ENCODE assay signal across 23 cellular contexts in genomic region chr20:51429696-51430095, GRCh38.
DNase-seq lines count a peak whose midpoint lies in the region; ATAC-seq, FAIRE-seq and TF ChIP-seq lines count a peak whose summit lies in the region.
"Had no signal": no experiment of that assay in that cellular context is flagged by ENCODE, and none has a peak within 500 bp of the region (broad histone marks: within the 10 kb centered on the region; RNA-seq: fewer than 3 reads in every experiment).

No MANE protein-coding gene starts in this region.

- H3K27me3 Mint-ChIP-seq in mesothelial cell of epicardium (ENCODE audit: low read depth), result no peaks in the 10 kb centered on the region
- no peaks in the 10 kb centered on the region for H3K27me3 Mint-ChIP-seq in stimulated activated memory B cell treated with anti-CD40 and anti-IgM and Interleukin-4, amounts not matched to agents 10 μg/mL and 1 μg/mL and 100 μg/mL, for 72 hours

- DNase-seq in cardiac muscle cell (ENCODE audit: low read depth in 1 of 2, low spot score in 1 of 2), result no peak
- DNase-seq in right atrium auricular region (ENCODE audit: low spot score), result no peak
- DNase-seq in HTR-8/SVneo (ENCODE audit: insufficient read length, low spot score), result no peak
- no peak for DNase-seq in mesothelial cell of epicardium (ENCODE audit: low spot score in 2 of 2, unreplicated experiment in 2 of 2)
- DNase-seq in anterior cingulate cortex (lab: John Stamatoyannopoulos, UW), result no peak
- no peak for DNase-seq in NCI-H128 (lab: John Stamatoyannopoulos, UW; ENCODE audit: unreplicated experiment)
- DNase-seq: C1 segment of cervical spinal cord, DMS 273 treated with DMSO at 0.1 percent for 48 hours, DND-41, H7, HFFc6, KG1, NCI-H1417 treated with DMSO at 0.1 percent for 48 hours, NCI-H187 treated with DMSO at 0.1 percent for 48 hours, NCI-H226, NCI-H524, NCI-H82, PC-9, SIG-M5 had no signal

- peaks cover 6% of the 10 kb centered on the region for H3K36me3 Mint-ChIP-seq in mesothelial cell of epicardium
- H3K36me3 Mint-ChIP-seq in stimulated activated memory B cell treated with anti-CD40 and anti-IgM and Interleukin-4, amounts not matched to agents 10 μg/mL and 1 μg/mL and 100 μg/mL, for 72 hours, result peaks cover 80% of the 10 kb centered on the region

- peaks cover 13% of the 10 kb centered on the region for H3K36me3 ChIP-seq in cardiac muscle cell
- peaks cover 9% of the 10 kb centered on the region for H3K36me3 ChIP-seq in right atrium auricular region

- no peak overlapping the region for H3K4me3 ChIP-seq in cardiac muscle cell
- no peak overlapping the region for H3K4me3 ChIP-seq in right atrium auricular region
- H3K4me3 ChIP-seq: A549, PC-9 had no signal

- no peak for ATAC-seq in stimulated activated memory B cell treated with anti-CD40 and anti-IgM and Interleukin-4, amounts not matched to agents 10 μg/mL and 1 μg/mL and 100 μg/mL, for 72 hours
- no peak for ATAC-seq in HG03039 (IDR thresholded peaks at IDR 0.05; ENCODE audit: unreplicated experiment)
- ATAC-seq: A549 had no signal

- H3K27me3 ChIP-seq in cardiac muscle cell (no peaks in the 10 kb centered on the region), right atrium auricular region (no peaks in the 10 kb centered on the region)

- H3K4me1 Mint-ChIP-seq in mesothelial cell of epicardium, result peaks cover 42% of the 10 kb centered on the region
- H3K4me1 Mint-ChIP-seq in stimulated activated memory B cell treated with anti-CD40 and anti-IgM and Interleukin-4, amounts not matched to agents 10 μg/mL and 1 μg/mL and 100 μg/mL, for 72 hours, result peaks cover 67% of the 10 kb centered on the region

- H3K9me3 ChIP-seq in cardiac muscle cell (ENCODE audit: low read depth) (no peaks in the 10 kb centered on the region), right atrium auricular region (no peaks in the 10 kb centered on the region)
- H3K9me3 ChIP-seq: A549 had no signal

- H3K27ac Mint-ChIP-seq in mesothelial cell of epicardium, result peak overlapping the region; percentile 81
- H3K27ac Mint-ChIP-seq in stimulated activated memory B cell treated with anti-CD40 and anti-IgM and Interleukin-4, amounts not matched to agents 10 μg/mL and 1 μg/mL and 100 μg/mL, for 72 hours, result peak overlapping the region; percentile 35
- H3K27ac Mint-ChIP-seq: HFFc6 had no signal

- H3K9me3 Mint-ChIP-seq in mesothelial cell of epicardium, result no peaks in the 10 kb centered on the region
- no peaks in the 10 kb centered on the region for H3K9me3 Mint-ChIP-seq in stimulated activated memory B cell treated with anti-CD40 and anti-IgM and Interleukin-4, amounts not matched to agents 10 μg/mL and 1 μg/mL and 100 μg/mL, for 72 hours
- H3K9me3 Mint-ChIP-seq: HFFc6 had no signal

- FAIRE-seq in HTR-8/SVneo (lab: Jason Lieb, UNC), result peak; percentile 49
- FAIRE-seq: A549 had no signal

- TF ChIP-seq CTCF in cardiac muscle cell (IDR thresholded peaks at IDR 0.05; ENCODE audit: low read depth, low read length) (no peak), right atrium auricular region (IDR thresholded peaks at IDR 0.05) (no peak), mesothelial cell of epicardium (IDR thresholded peaks at IDR 0.05; ENCODE audit: unreplicated experiment) (no peak)

- no peak overlapping the region for H3K4me3 Mint-ChIP-seq in mesothelial cell of epicardium
- H3K4me3 Mint-ChIP-seq in stimulated activated memory B cell treated with anti-CD40 and anti-IgM and Interleukin-4, amounts not matched to agents 10 μg/mL and 1 μg/mL and 100 μg/mL, for 72 hours, result no peak overlapping the region
- H3K4me3 Mint-ChIP-seq: HFFc6 had no signal

- H3K4me1 ChIP-seq in cardiac muscle cell (ENCODE audit: low read depth), result peaks cover 22% of the 10 kb centered on the region
- peaks cover 0 to 18% of the 10 kb centered on the region in 2 donors for H3K4me1 ChIP-seq in right atrium auricular region

- H3K27ac ChIP-seq in cardiac muscle cell (peak overlapping the region; percentile 86), right atrium auricular region (no peak overlapping the region)
- H3K27ac ChIP-seq: A549, PC-9, RWPE1 had no signal
